In the genomic region with DNA sequence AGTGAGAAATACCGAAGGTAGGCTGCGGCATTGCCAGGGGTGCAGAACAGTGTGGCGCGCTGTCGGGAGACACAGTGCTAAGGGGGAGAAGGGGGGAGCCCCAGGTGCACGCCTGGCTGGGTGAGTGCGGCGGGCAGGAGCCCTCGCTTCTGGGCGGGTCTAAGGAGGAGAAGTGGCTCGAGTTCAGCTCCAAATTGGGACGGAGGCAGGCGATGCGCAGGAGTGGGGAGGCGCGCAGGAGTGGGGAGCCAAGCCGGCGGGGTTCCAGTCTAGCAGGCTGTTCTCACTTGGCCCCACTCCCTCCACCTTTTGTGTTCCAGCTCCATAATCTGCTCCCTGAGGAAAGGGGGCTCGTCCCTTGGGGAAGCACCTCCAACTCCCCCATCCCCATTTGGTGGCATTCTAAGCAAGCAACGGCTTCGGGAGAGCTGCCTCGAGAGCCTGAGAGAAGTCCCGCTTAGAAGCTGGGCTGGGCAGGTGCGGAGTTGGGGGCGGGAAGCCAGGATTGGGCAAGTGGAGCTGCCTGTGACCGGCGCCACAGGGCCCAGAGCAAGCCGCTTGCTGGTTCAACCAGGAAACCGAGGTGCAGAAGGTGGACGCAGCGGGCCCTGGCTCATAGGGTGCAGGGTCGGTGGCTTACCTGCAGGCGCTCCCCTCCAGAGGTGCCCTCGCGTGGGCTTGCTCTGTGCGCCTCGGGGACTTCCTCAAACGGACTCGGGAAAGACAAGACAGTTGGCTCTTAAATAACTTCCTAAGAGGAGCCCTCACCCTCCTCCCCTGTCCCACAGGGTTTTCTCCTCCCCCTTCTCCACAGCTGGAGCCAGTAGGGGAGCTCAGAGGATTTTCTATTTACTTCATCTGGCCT, we compare ENCODE assay signal across 9 cellular contexts. TPM values are rescaled to one million over a fixed set of nuclear protein-coding genes. Genes with fewer than 3 reads are reported as not detected.
DNase-seq lines count a peak whose midpoint lies in the region; ATAC-seq and TF ChIP-seq lines count a peak whose summit lies in the region.
"Had no signal": no experiment of that assay in that cellular context is flagged by ENCODE, and none has a peak within 500 bp of the region (broad histone marks: within the 10 kb centered on the region; RNA-seq: fewer than 3 reads in every experiment).

A gene (minus strand): TSS at position 716 of the 865 bp plus-strand sequence. CDS start 1,998 bp downstream, outside the sequence.

- H2AK5ac ChIP-seq in H9 (ENCODE audit: insufficient read length, low read length): no peak within 1 kb of the TSS

- H3K27ac Mint-ChIP-seq in H9 (no peak within 1 kb of the TSS), T-helper 17 cell (no peak within 1 kb of the TSS)

- H2BK120ac ChIP-seq in H9 (ENCODE audit: low read depth, low read length, poor library complexity, severe bottlenecking): no peak within 1 kb of the TSS

- H3K27ac ChIP-seq in H9 (ENCODE audit: insufficient read length, low read depth, low read length): no peak within 1 kb of the TSS
- H3K27ac ChIP-seq in suprapubic skin: peak within 1 kb of the TSS; percentile 43

- H3K9me3 ChIP-seq in H9 (ENCODE audit: control insufficient read depth, low read depth, low read length) (no peaks in the 10 kb centered on the region), suprapubic skin (no peaks in the 10 kb centered on the region), T-helper 17 cell (ENCODE audit: control insufficient read depth, low read length, poor library complexity, severe bottlenecking) (no peaks in the 10 kb centered on the region), HAP-1 (no peaks in the 10 kb centered on the region)

- H3K4ac ChIP-seq in H9 (ENCODE audit: low read depth, low read length): no peak within 1 kb of the TSS

- H3K4me1 ChIP-seq in H9 (ENCODE audit: insufficient read depth, low read length) (0 out of 2 replicates have a peak, but pooled peaks cover 2% of the 10 kb centered on the region), suprapubic skin (peaks cover 11% of the 10 kb centered on the region), HAP-1 (no peaks in the 10 kb centered on the region)

- H3K79me1 ChIP-seq in H9 (ENCODE audit: insufficient read depth, low read depth, low read length, poor library complexity, severe bottlenecking): no peaks in the 10 kb centered on the region

- no peaks in the 10 kb centered on the region for H4K20me1 ChIP-seq in H9 (ENCODE audit: control insufficient read depth, insufficient read depth, insufficient read length)

- DNase-seq in H9 (peak; percentile 71), SW480 (ENCODE audit: low spot score) (peak; percentile 16), left colon (no peak), suprapubic skin (ENCODE audit: low spot score in 2 of 2) (peak in 1 of 2 donors; percentile 71), T-helper 17 cell (no peak), DMS 273 (lab: John Stamatoyannopoulos, UW; ENCODE audit: unreplicated experiment) (no peak), HAP-1 (ENCODE audit: low spot score in 2 of 2) (no peak)
- DNase-seq: NCI-H2107 had no signal

- H3K4me3 ChIP-seq in suprapubic skin: peak within 1 kb of the TSS; percentile 31
- H3K4me3 ChIP-seq in HAP-1: no peak within 1 kb of the TSS

- intact Hi-C loops in left colon (cut with DNase I, micrococcal nuclease): no loop called here

- peak within 1 kb of the TSS; percentile 80 for H3K4me2 ChIP-seq in H9 (ENCODE audit: insufficient read depth, insufficient read length, low read length)

- no peak within 1 kb of the TSS for H3K18ac ChIP-seq in H9 (ENCODE audit: insufficient read length, low read depth, low read length)

- H3K14ac ChIP-seq in H9 (ENCODE audit: insufficient read depth, low read length): no peak within 1 kb of the TSS; the same call in 1 of the 2 replicates

- H3K36me3 ChIP-seq in suprapubic skin (no peaks in the 10 kb centered on the region), HAP-1 (replicated peaks) (no peaks in the 10 kb centered on the region)

- TF ChIP-seq CTCF in H9 (conservative IDR thresholded peaks at IDR 0.05): no peak
- no peak for TF ChIP-seq CTCF in suprapubic skin (IDR thresholded peaks at IDR 0.05)

- H3K27me3 ChIP-seq in H9 (ENCODE audit: insufficient read depth, low read length): no peaks in the 10 kb centered on the region; the same call in 1 of the 2 replicates
- H3K27me3 ChIP-seq in suprapubic skin: peaks cover 38% of the 10 kb centered on the region
- no peaks in the 10 kb centered on the region for H3K27me3 ChIP-seq in HAP-1 (ENCODE audit: low read depth)

- H2BK20ac ChIP-seq in H9 (ENCODE audit: low read depth, low read length, poor library complexity, severe bottlenecking): no peak within 1 kb of the TSS

- no peak within 1 kb of the TSS for H3K23ac ChIP-seq in H9 (ENCODE audit: insufficient read length, low read depth, low read length)

- no CpG with 5 or more reads among the region's 39 CpGs for WGBS in H9 (ENCODE audit: extremely low coverage, insufficient read length, low lambda C conversion rate)
- 13% methylated on average over 24 of the region's 39 CpGs for WGBS in suprapubic skin

- H2BK12ac ChIP-seq in H9 (ENCODE audit: insufficient read length, low read depth, low read length): no peak within 1 kb of the TSS

- no peak within 1 kb of the TSS for H3K9ac ChIP-seq in H9 (ENCODE audit: extremely low read depth, insufficient read length, low read length)

- no peak within 1 kb of the TSS for H2BK5ac ChIP-seq in H9 (ENCODE audit: insufficient read length, low read length)

- no peak within 1 kb of the TSS for H4K91ac ChIP-seq in H9 (ENCODE audit: insufficient read length, low read depth, low read length)

- no peak within 1 kb of the TSS for H3K56ac ChIP-seq in H9 (ENCODE audit: insufficient read length, low read depth, low read length)

- in situ Hi-C loops in HAP-1 (cut with MboI; ENCODE audit: low sequenced_read_pairs): no loop called here

- H3K23me2 ChIP-seq in H9 (ENCODE audit: insufficient read length, low read depth, low read length, poor library complexity, severe bottlenecking): peaks cover 10% of the 10 kb centered on the region

- peaks cover 24 to 27% of the 10 kb centered on the region in 2 experiments for H3K4me1 Mint-ChIP-seq in H9
- peaks cover 6% of the 10 kb centered on the region for H3K4me1 Mint-ChIP-seq in T-helper 17 cell

- ATAC-seq in left colon (no peak), T-helper 17 cell (no peak), HG03457 (IDR thresholded peaks at IDR 0.05; ENCODE audit: unreplicated experiment) (no peak)

- no peak for TF ChIP-seq EP300 in suprapubic skin (IDR thresholded peaks at IDR 0.05)

- no peak within 1 kb of the TSS for H2BK15ac ChIP-seq in H9 (ENCODE audit: low read depth, low read length)

- H2AFZ ChIP-seq in H9 (ENCODE audit: low read length): no peak within 1 kb of the TSS

- H4K5ac ChIP-seq in H9 (ENCODE audit: insufficient read length, low read depth, low read length): no peak within 1 kb of the TSS

- H3K27me3 Mint-ChIP-seq in H9 (ENCODE audit: low read depth) (peaks cover 54% of the 10 kb centered on the region), T-helper 17 cell (peaks cover 81% of the 10 kb centered on the region)

- H3T11ph ChIP-seq in H9 (ENCODE audit: low read length): no peak within 1 kb of the TSS

- no peaks in the 10 kb centered on the region for H3K79me2 ChIP-seq in H9 (ENCODE audit: insufficient read depth, low read length)

- TF ChIP-seq POLR2A in suprapubic skin (IDR thresholded peaks at IDR 0.05): no peak

- H3K9me3 Mint-ChIP-seq in H9: no peaks in the 10 kb centered on the region

- H3K36me3 Mint-ChIP-seq in H9 (ENCODE audit: insufficient read depth in 1 of 3, low read depth in 3 of 3) (no peaks in the 10 kb centered on the region), T-helper 17 cell (ENCODE audit: low read depth) (peaks cover 4% of the 10 kb centered on the region)

- H4K8ac ChIP-seq in H9 (replicated peaks; ENCODE audit: insufficient read length, low read depth, low read length): no peak within 1 kb of the TSS

- peak within 1 kb of the TSS; percentile 62 to 80 for H3K4me3 Mint-ChIP-seq in H9
- no peak within 1 kb of the TSS for H3K4me3 Mint-ChIP-seq in T-helper 17 cell

RNA-seq across cellular contexts. Expression of the gene that starts here (rescaled TPM):
- total RNA-seq in H9 (2021) (0.15 and 0.18 TPM in 2 replicates), left colon (10 to 100 TPM; 26.9 to 56.8 TPM), suprapubic skin (10 to 100 TPM in 3 of 4 donors, 1 to 10 TPM in 1; 9.7 to 32.7 (median 17.2) TPM), T-helper 17 cell (100 to 1,000 TPM in 1 of 2 donors, 1 to 10 TPM in 1; 8.5 to 305 TPM)

Comparison
In these comparisons a context has a peak if more than half of its experiments do, and no peak if none do; other contexts are left out.
1. Peak in DNase-seq and H3K4me2 ChIP-seq in H9; RNA of the gene not detected or under 1 TPM.